Comparison of ENCODE assay signal across 1 cellular context in the genomic region with DNA sequence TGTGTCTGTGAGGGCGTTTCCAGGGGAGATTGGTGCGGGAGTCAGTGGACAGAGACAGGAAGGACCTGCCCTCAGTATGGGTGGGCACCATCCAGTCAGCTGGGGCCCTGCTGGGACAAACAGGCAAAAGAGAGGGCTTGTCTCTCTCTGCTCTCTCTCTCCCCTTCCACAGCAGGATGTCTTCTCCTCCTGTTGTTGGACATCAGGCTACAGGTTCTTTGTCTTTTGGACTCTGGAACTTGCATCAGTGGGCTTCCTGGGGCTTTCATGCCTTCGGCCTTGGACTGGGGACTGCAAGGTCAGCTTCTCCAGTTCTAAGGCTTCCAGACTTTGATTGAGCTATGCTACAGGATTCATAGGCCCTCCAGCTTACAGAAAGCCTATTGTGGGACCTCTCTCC.
TF ChIP-seq lines count a peak whose summit lies in the region.

No MANE protein-coding gene starts in this region.

TF ChIP-seq in HepG2, 621 proteins besides CTCF, POLR2A, EP300 and RAD21 (continued from another document and continues in another):
- TF ChIP-seq, protein P1, sequence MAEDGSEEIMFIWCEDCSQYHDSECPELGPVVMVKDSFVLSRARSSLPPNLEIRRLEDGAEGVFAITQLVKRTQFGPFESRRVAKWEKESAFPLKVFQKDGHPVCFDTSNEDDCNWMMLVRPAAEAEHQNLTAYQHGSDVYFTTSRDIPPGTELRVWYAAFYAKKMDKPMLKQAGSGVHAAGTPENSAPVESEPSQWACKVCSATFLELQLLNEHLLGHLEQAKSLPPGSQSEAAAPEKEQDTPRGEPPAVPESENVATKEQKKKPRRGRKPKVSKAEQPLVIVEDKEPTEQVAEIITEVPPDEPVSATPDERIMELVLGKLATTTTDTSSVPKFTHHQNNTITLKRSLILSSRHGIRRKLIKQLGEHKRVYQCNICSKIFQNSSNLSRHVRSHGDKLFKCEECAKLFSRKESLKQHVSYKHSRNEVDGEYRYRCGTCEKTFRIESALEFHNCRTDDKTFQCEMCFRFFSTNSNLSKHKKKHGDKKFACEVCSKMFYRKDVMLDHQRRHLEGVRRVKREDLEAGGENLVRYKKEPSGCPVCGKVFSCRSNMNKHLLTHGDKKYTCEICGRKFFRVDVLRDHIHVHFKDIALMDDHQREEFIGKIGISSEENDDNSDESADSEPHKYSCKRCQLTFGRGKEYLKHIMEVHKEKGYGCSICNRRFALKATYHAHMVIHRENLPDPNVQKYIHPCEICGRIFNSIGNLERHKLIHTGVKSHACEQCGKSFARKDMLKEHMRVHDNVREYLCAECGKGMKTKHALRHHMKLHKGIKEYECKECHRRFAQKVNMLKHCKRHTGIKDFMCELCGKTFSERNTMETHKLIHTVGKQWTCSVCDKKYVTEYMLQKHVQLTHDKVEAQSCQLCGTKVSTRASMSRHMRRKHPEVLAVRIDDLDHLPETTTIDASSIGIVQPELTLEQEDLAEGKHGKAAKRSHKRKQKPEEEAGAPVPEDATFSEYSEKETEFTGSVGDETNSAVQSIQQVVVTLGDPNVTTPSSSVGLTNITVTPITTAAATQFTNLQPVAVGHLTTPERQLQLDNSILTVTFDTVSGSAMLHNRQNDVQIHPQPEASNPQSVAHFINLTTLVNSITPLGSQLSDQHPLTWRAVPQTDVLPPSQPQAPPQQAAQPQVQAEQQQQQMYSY (CRISPR knock-in tag; IDR thresholded peaks at IDR 0.05): no peak
- peak; percentile 89 for TF ChIP-seq HDAC1 (CRISPR knock-in tag; IDR thresholded peaks at IDR 0.05)
- TF ChIP-seq, protein P2, sequence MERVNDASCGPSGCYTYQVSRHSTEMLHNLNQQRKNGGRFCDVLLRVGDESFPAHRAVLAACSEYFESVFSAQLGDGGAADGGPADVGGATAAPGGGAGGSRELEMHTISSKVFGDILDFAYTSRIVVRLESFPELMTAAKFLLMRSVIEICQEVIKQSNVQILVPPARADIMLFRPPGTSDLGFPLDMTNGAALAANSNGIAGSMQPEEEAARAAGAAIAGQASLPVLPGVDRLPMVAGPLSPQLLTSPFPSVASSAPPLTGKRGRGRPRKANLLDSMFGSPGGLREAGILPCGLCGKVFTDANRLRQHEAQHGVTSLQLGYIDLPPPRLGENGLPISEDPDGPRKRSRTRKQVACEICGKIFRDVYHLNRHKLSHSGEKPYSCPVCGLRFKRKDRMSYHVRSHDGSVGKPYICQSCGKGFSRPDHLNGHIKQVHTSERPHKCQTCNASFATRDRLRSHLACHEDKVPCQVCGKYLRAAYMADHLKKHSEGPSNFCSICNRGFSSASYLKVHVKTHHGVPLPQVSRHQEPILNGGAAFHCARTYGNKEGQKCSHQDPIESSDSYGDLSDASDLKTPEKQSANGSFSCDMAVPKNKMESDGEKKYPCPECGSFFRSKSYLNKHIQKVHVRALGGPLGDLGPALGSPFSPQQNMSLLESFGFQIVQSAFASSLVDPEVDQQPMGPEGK (CRISPR knock-in tag; IDR thresholded peaks at IDR 0.05): peak; percentile 74
- TF ChIP-seq, protein P3, sequence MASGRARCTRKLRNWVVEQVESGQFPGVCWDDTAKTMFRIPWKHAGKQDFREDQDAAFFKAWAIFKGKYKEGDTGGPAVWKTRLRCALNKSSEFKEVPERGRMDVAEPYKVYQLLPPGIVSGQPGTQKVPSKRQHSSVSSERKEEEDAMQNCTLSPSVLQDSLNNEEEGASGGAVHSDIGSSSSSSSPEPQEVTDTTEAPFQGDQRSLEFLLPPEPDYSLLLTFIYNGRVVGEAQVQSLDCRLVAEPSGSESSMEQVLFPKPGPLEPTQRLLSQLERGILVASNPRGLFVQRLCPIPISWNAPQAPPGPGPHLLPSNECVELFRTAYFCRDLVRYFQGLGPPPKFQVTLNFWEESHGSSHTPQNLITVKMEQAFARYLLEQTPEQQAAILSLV (CRISPR knock-in tag; IDR thresholded peaks at IDR 0.05; ENCODE audit: borderline replicate concordance): no peak
- no peak for TF ChIP-seq ZSCAN25 (CRISPR knock-in tag; IDR thresholded peaks at IDR 0.05)
- TF ChIP-seq ZFP36L2 (CRISPR knock-in tag; IDR thresholded peaks at IDR 0.05): no peak
- no peak for TF ChIP-seq NCOA5 (CRISPR knock-in tag; IDR thresholded peaks at IDR 0.05)
- TF ChIP-seq PHF8 (CRISPR knock-in tag; IDR thresholded peaks at IDR 0.05): peak; percentile 39; the same call in 1 of the 2 replicates
- TF ChIP-seq MXD4 (CRISPR knock-in tag; IDR thresholded peaks at IDR 0.05): no peak
- no peak for TF ChIP-seq POLR2AphosphoS2 (IDR thresholded peaks at IDR 0.05; ENCODE audit: low read depth, low read length)
- TF ChIP-seq GLI4 (CRISPR knock-in tag; IDR thresholded peaks at IDR 0.05; ENCODE audit: borderline replicate concordance): no peak
- no peak for TF ChIP-seq ZNF451 (CRISPR knock-in tag; IDR thresholded peaks at IDR 0.05)
- TF ChIP-seq TBP (CRISPR knock-in tag; IDR thresholded peaks at IDR 0.05): no peak
- TF ChIP-seq, protein P4, sequence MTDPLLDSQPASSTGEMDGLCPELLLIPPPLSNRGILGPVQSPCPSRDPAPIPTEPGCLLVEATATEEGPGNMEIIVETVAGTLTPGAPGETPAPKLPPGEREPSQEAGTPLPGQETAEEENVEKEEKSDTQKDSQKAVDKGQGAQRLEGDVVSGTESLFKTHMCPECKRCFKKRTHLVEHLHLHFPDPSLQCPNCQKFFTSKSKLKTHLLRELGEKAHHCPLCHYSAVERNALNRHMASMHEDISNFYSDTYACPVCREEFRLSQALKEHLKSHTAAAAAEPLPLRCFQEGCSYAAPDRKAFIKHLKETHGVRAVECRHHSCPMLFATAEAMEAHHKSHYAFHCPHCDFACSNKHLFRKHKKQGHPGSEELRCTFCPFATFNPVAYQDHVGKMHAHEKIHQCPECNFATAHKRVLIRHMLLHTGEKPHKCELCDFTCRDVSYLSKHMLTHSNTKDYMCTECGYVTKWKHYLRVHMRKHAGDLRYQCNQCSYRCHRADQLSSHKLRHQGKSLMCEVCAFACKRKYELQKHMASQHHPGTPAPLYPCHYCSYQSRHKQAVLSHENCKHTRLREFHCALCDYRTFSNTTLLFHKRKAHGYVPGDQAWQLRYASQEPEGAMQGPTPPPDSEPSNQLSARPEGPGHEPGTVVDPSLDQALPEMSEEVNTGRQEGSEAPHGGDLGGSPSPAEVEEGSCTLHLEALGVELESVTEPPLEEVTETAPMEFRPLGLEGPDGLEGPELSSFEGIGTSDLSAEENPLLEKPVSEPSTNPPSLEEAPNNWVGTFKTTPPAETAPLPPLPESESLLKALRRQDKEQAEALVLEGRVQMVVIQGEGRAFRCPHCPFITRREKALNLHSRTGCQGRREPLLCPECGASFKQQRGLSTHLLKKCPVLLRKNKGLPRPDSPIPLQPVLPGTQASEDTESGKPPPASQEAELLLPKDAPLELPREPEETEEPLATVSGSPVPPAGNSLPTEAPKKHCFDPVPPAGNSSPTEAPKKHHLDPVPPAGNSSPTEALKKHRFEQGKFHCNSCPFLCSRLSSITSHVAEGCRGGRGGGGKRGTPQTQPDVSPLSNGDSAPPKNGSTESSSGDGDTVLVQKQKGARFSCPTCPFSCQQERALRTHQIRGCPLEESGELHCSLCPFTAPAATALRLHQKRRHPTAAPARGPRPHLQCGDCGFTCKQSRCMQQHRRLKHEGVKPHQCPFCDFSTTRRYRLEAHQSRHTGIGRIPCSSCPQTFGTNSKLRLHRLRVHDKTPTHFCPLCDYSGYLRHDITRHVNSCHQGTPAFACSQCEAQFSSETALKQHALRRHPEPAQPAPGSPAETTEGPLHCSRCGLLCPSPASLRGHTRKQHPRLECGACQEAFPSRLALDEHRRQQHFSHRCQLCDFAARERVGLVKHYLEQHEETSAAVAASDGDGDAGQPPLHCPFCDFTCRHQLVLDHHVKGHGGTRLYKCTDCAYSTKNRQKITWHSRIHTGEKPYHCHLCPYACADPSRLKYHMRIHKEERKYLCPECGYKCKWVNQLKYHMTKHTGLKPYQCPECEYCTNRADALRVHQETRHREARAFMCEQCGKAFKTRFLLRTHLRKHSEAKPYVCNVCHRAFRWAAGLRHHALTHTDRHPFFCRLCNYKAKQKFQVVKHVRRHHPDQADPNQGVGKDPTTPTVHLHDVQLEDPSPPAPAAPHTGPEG (CRISPR knock-in tag; IDR thresholded peaks at IDR 0.05): no peak
- TF ChIP-seq, protein P5, sequence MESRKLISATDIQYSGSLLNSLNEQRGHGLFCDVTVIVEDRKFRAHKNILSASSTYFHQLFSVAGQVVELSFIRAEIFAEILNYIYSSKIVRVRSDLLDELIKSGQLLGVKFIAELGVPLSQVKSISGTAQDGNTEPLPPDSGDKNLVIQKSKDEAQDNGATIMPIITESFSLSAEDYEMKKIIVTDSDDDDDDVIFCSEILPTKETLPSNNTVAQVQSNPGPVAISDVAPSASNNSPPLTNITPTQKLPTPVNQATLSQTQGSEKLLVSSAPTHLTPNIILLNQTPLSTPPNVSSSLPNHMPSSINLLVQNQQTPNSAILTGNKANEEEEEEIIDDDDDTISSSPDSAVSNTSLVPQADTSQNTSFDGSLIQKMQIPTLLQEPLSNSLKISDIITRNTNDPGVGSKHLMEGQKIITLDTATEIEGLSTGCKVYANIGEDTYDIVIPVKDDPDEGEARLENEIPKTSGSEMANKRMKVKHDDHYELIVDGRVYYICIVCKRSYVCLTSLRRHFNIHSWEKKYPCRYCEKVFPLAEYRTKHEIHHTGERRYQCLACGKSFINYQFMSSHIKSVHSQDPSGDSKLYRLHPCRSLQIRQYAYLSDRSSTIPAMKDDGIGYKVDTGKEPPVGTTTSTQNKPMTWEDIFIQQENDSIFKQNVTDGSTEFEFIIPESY (CRISPR knock-in tag; IDR thresholded peaks at IDR 0.05): peak; percentile 45; the same call in 1 of the 2 replicates
- no peak for TF ChIP-seq ZNF839 (CRISPR knock-in tag; IDR thresholded peaks at IDR 0.05; ENCODE audit: borderline replicate concordance)
- TF ChIP-seq ZMYM2 (CRISPR knock-in tag; IDR thresholded peaks at IDR 0.05): peak; percentile 89
- TF ChIP-seq, protein P6, sequence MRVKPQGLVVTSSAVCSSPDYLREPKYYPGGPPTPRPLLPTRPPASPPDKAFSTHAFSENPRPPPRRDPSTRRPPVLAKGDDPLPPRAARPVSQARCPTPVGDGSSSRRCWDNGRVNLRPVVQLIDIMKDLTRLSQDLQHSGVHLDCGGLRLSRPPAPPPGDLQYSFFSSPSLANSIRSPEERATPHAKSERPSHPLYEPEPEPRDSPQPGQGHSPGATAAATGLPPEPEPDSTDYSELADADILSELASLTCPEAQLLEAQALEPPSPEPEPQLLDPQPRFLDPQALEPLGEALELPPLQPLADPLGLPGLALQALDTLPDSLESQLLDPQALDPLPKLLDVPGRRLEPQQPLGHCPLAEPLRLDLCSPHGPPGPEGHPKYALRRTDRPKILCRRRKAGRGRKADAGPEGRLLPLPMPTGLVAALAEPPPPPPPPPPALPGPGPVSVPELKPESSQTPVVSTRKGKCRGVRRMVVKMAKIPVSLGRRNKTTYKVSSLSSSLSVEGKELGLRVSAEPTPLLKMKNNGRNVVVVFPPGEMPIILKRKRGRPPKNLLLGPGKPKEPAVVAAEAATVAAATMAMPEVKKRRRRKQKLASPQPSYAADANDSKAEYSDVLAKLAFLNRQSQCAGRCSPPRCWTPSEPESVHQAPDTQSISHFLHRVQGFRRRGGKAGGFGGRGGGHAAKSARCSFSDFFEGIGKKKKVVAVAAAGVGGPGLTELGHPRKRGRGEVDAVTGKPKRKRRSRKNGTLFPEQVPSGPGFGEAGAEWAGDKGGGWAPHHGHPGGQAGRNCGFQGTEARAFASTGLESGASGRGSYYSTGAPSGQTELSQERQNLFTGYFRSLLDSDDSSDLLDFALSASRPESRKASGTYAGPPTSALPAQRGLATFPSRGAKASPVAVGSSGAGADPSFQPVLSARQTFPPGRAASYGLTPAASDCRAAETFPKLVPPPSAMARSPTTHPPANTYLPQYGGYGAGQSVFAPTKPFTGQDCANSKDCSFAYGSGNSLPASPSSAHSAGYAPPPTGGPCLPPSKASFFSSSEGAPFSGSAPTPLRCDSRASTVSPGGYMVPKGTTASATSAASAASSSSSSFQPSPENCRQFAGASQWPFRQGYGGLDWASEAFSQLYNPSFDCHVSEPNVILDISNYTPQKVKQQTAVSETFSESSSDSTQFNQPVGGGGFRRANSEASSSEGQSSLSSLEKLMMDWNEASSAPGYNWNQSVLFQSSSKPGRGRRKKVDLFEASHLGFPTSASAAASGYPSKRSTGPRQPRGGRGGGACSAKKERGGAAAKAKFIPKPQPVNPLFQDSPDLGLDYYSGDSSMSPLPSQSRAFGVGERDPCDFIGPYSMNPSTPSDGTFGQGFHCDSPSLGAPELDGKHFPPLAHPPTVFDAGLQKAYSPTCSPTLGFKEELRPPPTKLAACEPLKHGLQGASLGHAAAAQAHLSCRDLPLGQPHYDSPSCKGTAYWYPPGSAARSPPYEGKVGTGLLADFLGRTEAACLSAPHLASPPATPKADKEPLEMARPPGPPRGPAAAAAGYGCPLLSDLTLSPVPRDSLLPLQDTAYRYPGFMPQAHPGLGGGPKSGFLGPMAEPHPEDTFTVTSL (CRISPR knock-in tag; IDR thresholded peaks at IDR 0.05; ENCODE audit: borderline replicate concordance): peak; percentile 91
- no peak for TF ChIP-seq SP5 (CRISPR knock-in tag; IDR thresholded peaks at IDR 0.05; ENCODE audit: borderline replicate concordance, low read depth)
- TF ChIP-seq, protein P7, sequence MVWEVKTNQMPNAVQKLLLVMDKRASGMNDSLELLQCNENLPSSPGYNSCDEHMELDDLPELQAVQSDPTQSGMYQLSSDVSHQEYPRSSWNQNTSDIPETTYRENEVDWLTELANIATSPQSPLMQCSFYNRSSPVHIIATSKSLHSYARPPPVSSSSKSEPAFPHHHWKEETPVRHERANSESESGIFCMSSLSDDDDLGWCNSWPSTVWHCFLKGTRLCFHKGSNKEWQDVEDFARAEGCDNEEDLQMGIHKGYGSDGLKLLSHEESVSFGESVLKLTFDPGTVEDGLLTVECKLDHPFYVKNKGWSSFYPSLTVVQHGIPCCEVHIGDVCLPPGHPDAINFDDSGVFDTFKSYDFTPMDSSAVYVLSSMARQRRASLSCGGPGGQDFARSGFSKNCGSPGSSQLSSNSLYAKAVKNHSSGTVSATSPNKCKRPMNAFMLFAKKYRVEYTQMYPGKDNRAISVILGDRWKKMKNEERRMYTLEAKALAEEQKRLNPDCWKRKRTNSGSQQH (CRISPR knock-in tag; IDR thresholded peaks at IDR 0.05; ENCODE audit: low read depth): no peak
- no peak for TF ChIP-seq PAWR (CRISPR knock-in tag; IDR thresholded peaks at IDR 0.05; ENCODE audit: borderline replicate concordance)
- peak; percentile 93 for TF ChIP-seq SALL1 (CRISPR knock-in tag; IDR thresholded peaks at IDR 0.05)
- no peak for TF ChIP-seq ZNF138 (CRISPR knock-in tag; IDR thresholded peaks at IDR 0.05; ENCODE audit: low read depth)
- TF ChIP-seq TCF12 (IDR thresholded peaks at IDR 0.05): no peak
- TF ChIP-seq TCF12 (CRISPR knock-in tag; IDR thresholded peaks at IDR 0.05): no peak
- TF ChIP-seq MXI1 (IDR thresholded peaks at IDR 0.05; ENCODE audit: borderline replicate concordance, low read depth, low read length): no peak
- no peak for TF ChIP-seq MEIS1 (CRISPR knock-in tag; IDR thresholded peaks at IDR 0.05; ENCODE audit: borderline replicate concordance)
- TF ChIP-seq GATA4 (IDR thresholded peaks at IDR 0.05; ENCODE audit: borderline replicate concordance, low read depth): no peak
- TF ChIP-seq XRCC5 (optimal IDR thresholded peaks at IDR 0.05; ENCODE audit: low read length): peak; percentile 51
- peak; percentile 92 for TF ChIP-seq POGZ (CRISPR knock-in tag; IDR thresholded peaks at IDR 0.05)
- TF ChIP-seq, protein P8, sequence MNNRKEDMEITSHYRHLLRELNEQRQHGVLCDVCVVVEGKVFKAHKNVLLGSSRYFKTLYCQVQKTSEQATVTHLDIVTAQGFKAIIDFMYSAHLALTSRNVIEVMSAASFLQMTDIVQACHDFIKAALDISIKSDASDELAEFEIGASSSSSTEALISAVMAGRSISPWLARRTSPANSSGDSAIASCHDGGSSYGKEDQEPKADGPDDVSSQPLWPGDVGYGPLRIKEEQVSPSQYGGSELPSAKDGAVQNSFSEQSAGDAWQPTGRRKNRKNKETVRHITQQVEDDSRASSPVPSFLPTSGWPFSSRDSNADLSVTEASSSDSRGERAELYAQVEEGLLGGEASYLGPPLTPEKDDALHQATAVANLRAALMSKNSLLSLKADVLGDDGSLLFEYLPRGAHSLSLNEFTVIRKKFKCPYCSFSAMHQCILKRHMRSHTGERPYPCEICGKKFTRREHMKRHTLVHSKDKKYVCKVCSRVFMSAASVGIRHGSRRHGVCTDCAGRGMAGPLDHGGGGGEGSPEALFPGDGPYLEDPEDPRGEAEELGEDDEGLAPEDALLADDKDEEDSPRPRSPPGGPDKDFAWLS (CRISPR knock-in tag; IDR thresholded peaks at IDR 0.05; ENCODE audit: borderline replicate concordance): no peak
